8 cellular contexts compared by ENCODE assay signal in genomic region chr14:75654127-75654732, GRCh38. TPM values are rescaled to one million over a fixed set of nuclear protein-coding genes. Genes with fewer than 3 reads are reported as not detected.
DNase-seq lines count a peak whose midpoint lies in the region; ATAC-seq and TF ChIP-seq lines count a peak whose summit lies in the region.

No MANE protein-coding gene starts in this region.

- WGBS in liver = 6% methylated on average over 4 of the region's 4 CpGs

- H3K36me3 ChIP-seq in liver (ENCODE audit: control insufficient read depth in 4 of 4, insufficient read depth in 3 of 4, low read depth in 1 of 4, low read length in 3 of 4) = peaks cover 3 to 32% (median 27%) of the 10 kb centered on the region in 4 donors

- H3K4me3 ChIP-seq in choroid plexus epithelial cell (ENCODE audit: low read depth, low read length) (no peak overlapping the region), liver (ENCODE audit: low read depth in 1 of 3, low read length in 3 of 3) (no peak overlapping the region)

- no peak overlapping the region for H3K27ac ChIP-seq in liver (ENCODE audit: low read depth in 1 of 2, low read length in 2 of 2)

- H3K9me3 ChIP-seq in liver (ENCODE audit: control insufficient read depth in 4 of 4, low read length in 3 of 4) = no peaks in the 10 kb centered on the region

- TF ChIP-seq CTCF in choroid plexus epithelial cell (conservative IDR thresholded peaks at IDR 0.05; ENCODE audit: low read depth, low read length) = peak; percentile 98
- peak; percentile 99 for TF ChIP-seq CTCF in liver (IDR thresholded peaks at IDR 0.05; ENCODE audit: low read depth, low read length, missing input control)

- TF ChIP-seq RAD21 in liver (IDR thresholded peaks at IDR 0.05) = peak; percentile 98 to 99

- peaks cover 4 to 44% (median 35%) of the 10 kb centered on the region in 4 donors for H3K4me1 ChIP-seq in liver (ENCODE audit: control insufficient read depth in 4 of 4, insufficient read depth in 4 of 4, low read length in 3 of 4)

- ATAC-seq in HG02610 (IDR thresholded peaks at IDR 0.05; ENCODE audit: unreplicated experiment) = peak; percentile 58
- no peak for ATAC-seq in GM21515 (IDR thresholded peaks at IDR 0.05; ENCODE audit: unreplicated experiment)

- peak; percentile 72 for DNase-seq in ELR (ENCODE audit: low read depth)
- peak; percentile 32 for DNase-seq in NCI-H226
- DNase-seq in activated CD4-positive, alpha-beta T cell treated with anti-CD3 and anti-CD28 coated beads for 4 hours = peak; percentile 75 to 86
- peak; percentile 82 for DNase-seq in choroid plexus epithelial cell (ENCODE audit: low read depth)
- DNase-seq in stimulated activated CD4-positive, alpha-beta T cell treated with anti-CD3 and anti-CD28 coated beads, TNF-alpha, amount 100 ng/mL, for 48 hours (ENCODE audit: low read depth in 3 of 3) = peak; percentile 62 to 70 (median 69)

- H3K27me3 ChIP-seq in liver (ENCODE audit: control insufficient read depth in 4 of 4, insufficient read depth in 4 of 4, low read length in 3 of 4) = no peaks in the 10 kb centered on the region

- no peak overlapping the region for H3K9ac ChIP-seq in liver (ENCODE audit: low read depth in 1 of 2, low read length in 2 of 2)

TF ChIP-seq in liver, 16 proteins besides CTCF, POLR2A, EP300 and RAD21:
- peak; percentile 38 for TF ChIP-seq YY1 (IDR thresholded peaks at IDR 0.05)
- no peak for TF ChIP-seq HNF4G (IDR thresholded peaks at IDR 0.05)
- no peak for TF ChIP-seq SP1 (IDR thresholded peaks at IDR 0.05)
- TF ChIP-seq, protein P1, sequence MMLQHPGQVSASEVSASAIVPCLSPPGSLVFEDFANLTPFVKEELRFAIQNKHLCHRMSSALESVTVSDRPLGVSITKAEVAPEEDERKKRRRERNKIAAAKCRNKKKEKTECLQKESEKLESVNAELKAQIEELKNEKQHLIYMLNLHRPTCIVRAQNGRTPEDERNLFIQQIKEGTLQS (IDR thresholded peaks at IDR 0.05) = no peak
- peak; percentile 45 for TF ChIP-seq NR2F2 (IDR thresholded peaks at IDR 0.05)
- peak; percentile 47 to 62 for TF ChIP-seq RXRA (IDR thresholded peaks at IDR 0.05)
- no peak for TF ChIP-seq GABPA (IDR thresholded peaks at IDR 0.05 in 1 of 2, conservative IDR thresholded peaks at IDR 0.05 in 1 of 2)
- no peak for TF ChIP-seq TAF1 (conservative IDR thresholded peaks at IDR 0.05)
- no peak for TF ChIP-seq EGR1 (IDR thresholded peaks at IDR 0.05; ENCODE audit: low read depth in 2 of 2)
- peak; percentile 22 to 39 for TF ChIP-seq HNF4A (conservative IDR thresholded peaks at IDR 0.05)

RNA-seq across cellular contexts. Expression of gene ERG28, which starts 6.4 kb away (rescaled TPM):
- total RNA-seq in liver = 10 to 100 TPM; 17.1 to 17.6 TPM
- polyA plus RNA-seq in liver = 10 to 100 TPM; 40.9 to 43.5 TPM

RNA-seq across cellular contexts. Expression of gene TTLL5, which starts 6.8 kb away (rescaled TPM):
- total RNA-seq in liver = 10 to 100 TPM; 14.0 to 14.2 TPM
- polyA plus RNA-seq in liver = 1 to 10 TPM; 4.3 to 5.7 TPM

Comparison
In these comparisons a context has a peak if more than half of its experiments do, and no peak if none do; other contexts are left out.
1. DNase-seq: peak in every context shown above with its lines; median percentile 82 in choroid plexus epithelial cell; 80 in activated CD4-positive, alpha-beta T cell treated with anti-CD3 and anti-CD28 coated beads for 4 hours; 72 in ELR; 69 in stimulated activated CD4-positive, alpha-beta T cell treated with anti-CD3 and anti-CD28 coated beads, TNF-alpha, amount 100 ng/mL, for 48 hours; 32 in NCI-H226.